ENCODE assay signal across 8 cellular contexts in genomic region chr5:93915142-93915553, GRCh38.
DNase-seq lines count a peak whose midpoint lies in the region; ATAC-seq and TF ChIP-seq lines count a peak whose summit lies in the region.

No MANE protein-coding gene starts in this region.

- no peak overlapping the region for H3K9ac ChIP-seq in SK-N-MC (ENCODE audit: insufficient read length)

- CTCF ChIA-PET in GM10248 (lab: Yijun Ruan, JAX), result interaction anchor here (1.0 to 1.1 kb wide), 5 partner anchors 12 to 772 kb away, joined by 3 to 4 read pairs (median 3); no protein-coding TSS in a partner anchor

- POLR2A ChIA-PET in GM10248 (lab: Yijun Ruan, JAX), result no interaction called here

- H3K9me3 ChIP-seq in SK-N-MC (ENCODE audit: low read depth, low read length), result no peaks in the 10 kb centered on the region

- intact Hi-C loops in posterior cingulate gyrus (cut with DNase I), result loop anchor here (10.0 kb wide), 1 partner anchor 330 kb away; the partner anchor contains the start of genes NR2F1 and NR2F1-AS1

- no peaks in the 10 kb centered on the region for H3K36me3 ChIP-seq in SK-N-MC (ENCODE audit: insufficient read depth, low read length)

- in situ Hi-C loops in ACHN (cut with HindIII; ENCODE audit: low pct_ligation_motif_present, low pct_unique_long_range_greater_than_20kb, low sequenced_read_pairs), result no loop called here

- peak; percentile 45 for DNase-seq in ACHN
- peak; percentile 10 for DNase-seq in GM10248 (ENCODE audit: extremely low spot score)
- DNase-seq in SK-N-MC (ENCODE audit: low read depth, low spot score), result peak; percentile 63
- peak; percentile 23 to 65 for DNase-seq in foreskin fibroblast
- DNase-seq in smooth muscle cell of the brain vasculature (ENCODE audit: low read depth, low spot score), result peak; percentile 29
- no peak for DNase-seq in posterior cingulate gyrus
- no peak for DNase-seq in C1 segment of cervical spinal cord (lab: John Stamatoyannopoulos, UW)

- peak; percentile 46 for TF ChIP-seq CTCF in GM10248 (IDR thresholded peaks at IDR 0.05; ENCODE audit: control extremely low read depth, extremely low read depth, low read depth, missing control alignments)
- peak; percentile 21 for TF ChIP-seq CTCF in foreskin fibroblast (IDR thresholded peaks at IDR 0.05; ENCODE audit: low read depth, low read length)

- peak; percentile 81 for ATAC-seq in HG03354 (IDR thresholded peaks at IDR 0.05; ENCODE audit: poor library complexity, severe bottlenecking, unreplicated experiment)

- H3K4me3 ChIP-seq in SK-N-MC (no peak overlapping the region), foreskin fibroblast (ENCODE audit: low read depth in 1 of 2, low read length in 2 of 2) (no peak overlapping the region)

- H3K27ac ChIP-seq in SK-N-MC, result no peak overlapping the region

Comparison
In these comparisons a context has a peak if more than half of its experiments do, and no peak if none do; other contexts are left out.
1. DNase-seq: peak in ACHN (single experiment), GM10248 (single experiment), SK-N-MC (single experiment), foreskin fibroblast (2 of 2) and smooth muscle cell of the brain vasculature (single experiment); none in posterior cingulate gyrus (0 of 10) and C1 segment of cervical spinal cord (0 of 14).